Comparison of ENCODE assay signal across 15 cellular contexts in the genomic region with DNA sequence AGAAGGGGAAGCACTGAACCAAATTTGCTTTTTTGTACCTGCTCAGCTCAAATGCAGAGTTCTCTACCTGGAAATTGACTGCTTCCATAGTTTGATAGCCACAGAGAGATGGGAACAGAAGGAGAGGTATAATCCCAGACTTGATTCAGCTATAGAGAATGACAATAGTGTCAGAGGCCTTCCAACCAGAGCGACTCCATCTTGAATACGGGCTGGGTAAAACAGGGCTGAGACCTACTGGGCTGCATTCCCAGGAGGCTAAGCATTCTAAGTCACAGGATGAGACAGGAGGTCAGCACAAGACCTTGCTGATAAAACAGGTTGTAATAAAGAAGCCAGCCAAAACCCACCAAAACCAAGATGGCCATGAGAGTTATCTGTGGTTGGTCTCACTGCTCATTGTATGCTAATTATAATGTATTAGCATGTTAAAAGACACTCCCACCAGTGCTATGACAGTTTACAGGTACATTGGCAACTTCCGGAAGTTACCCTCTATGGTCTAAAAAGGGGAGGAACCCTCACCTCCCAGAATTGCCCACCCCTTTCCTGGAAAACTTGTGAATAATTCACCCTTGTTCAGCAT. TPM values are rescaled to one million over a fixed set of nuclear protein-coding genes. Genes with fewer than 3 reads are reported as not detected.
"Had no signal": no experiment of that assay in that cellular context is flagged by ENCODE, and none has a peak within 500 bp of the region (broad histone marks: within the 10 kb centered on the region; RNA-seq: fewer than 3 reads in every experiment).

No MANE protein-coding gene starts in this region.

- H3K36me3 ChIP-seq: cardiac muscle cell, right lobe of liver, stomach had no signal

- H3K4me3 Mint-ChIP-seq: activated CD4-positive, alpha-beta memory T cell treated with anti-CD3 and anti-CD28 coated beads for 36 hours; activated CD8-positive, alpha-beta memory T cell treated with anti-CD3 and anti-CD28 coated beads, Interleukin-2, amount 10 ng/mL, durations not matched to agents 7 days and 5 days; natural killer cell treated with Interleukin-12 subunit alpha and Interleukin-12 subunit beta and Interleukin-15 and Interleukin-18, amount 100 ng/mL, for 72 hours had no signal

- H3K36me3 Mint-ChIP-seq: activated CD4-positive, alpha-beta memory T cell treated with anti-CD3 and anti-CD28 coated beads for 36 hours; activated CD8-positive, alpha-beta memory T cell treated with anti-CD3 and anti-CD28 coated beads, Interleukin-2, amount 10 ng/mL, durations not matched to agents 7 days and 5 days; natural killer cell treated with Interleukin-12 subunit alpha and Interleukin-12 subunit beta and Interleukin-15 and Interleukin-18, amount 100 ng/mL, for 72 hours had no signal

- H3K4me1 Mint-ChIP-seq: activated CD8-positive, alpha-beta memory T cell treated with anti-CD3 and anti-CD28 coated beads, Interleukin-2, amount 10 ng/mL, durations not matched to agents 7 days and 5 days had no signal

- H3K27me3 ChIP-seq: cardiac muscle cell, dorsolateral prefrontal cortex, right lobe of liver, stomach, testis had no signal

- ATAC-seq: activated CD8-positive, alpha-beta memory T cell treated with anti-CD3 and anti-CD28 coated beads, Interleukin-2, amount 10 ng/mL, durations not matched to agents 7 days and 5 days; left lobe of liver; natural killer cell treated with Interleukin-12 subunit alpha and Interleukin-12 subunit beta and Interleukin-15 and Interleukin-18, amount 100 ng/mL, for 72 hours; psoas muscle; right lobe of liver had no signal

- DNase-seq: activated CD4-positive, alpha-beta memory T cell treated with anti-CD3 and anti-CD28 coated beads for 36 hours; activated CD8-positive, alpha-beta memory T cell treated with anti-CD3 and anti-CD28 coated beads, Interleukin-2, amount 10 ng/mL, durations not matched to agents 7 days and 5 days; activated naive CD4-positive, alpha-beta T cell treated with anti-CD3 and anti-CD28 coated beads, Interleukin-2, amount 50 U/mL, for 16 hours; activated T-cell treated with anti-CD3 and anti-CD28 coated beads, Interleukin-2, amount 50 U/mL, for 1 hour; dorsolateral prefrontal cortex; erythroblast; mammary epithelial cell; psoas muscle; right lobe of liver; stomach; testis had no signal

- H3K27ac Mint-ChIP-seq: activated CD4-positive, alpha-beta memory T cell treated with anti-CD3 and anti-CD28 coated beads for 36 hours; activated CD8-positive, alpha-beta memory T cell treated with anti-CD3 and anti-CD28 coated beads, Interleukin-2, amount 10 ng/mL, durations not matched to agents 7 days and 5 days; natural killer cell treated with Interleukin-12 subunit alpha and Interleukin-12 subunit beta and Interleukin-15 and Interleukin-18, amount 100 ng/mL, for 72 hours had no signal

- H3K4me3 ChIP-seq: cardiac muscle cell, dorsolateral prefrontal cortex, psoas muscle, right lobe of liver, stomach, testis had no signal

- H3K27ac ChIP-seq: cardiac muscle cell, dorsolateral prefrontal cortex, psoas muscle, right lobe of liver, stomach, testis, VCaP had no signal

- H3K27me3 Mint-ChIP-seq: natural killer cell treated with Interleukin-12 subunit alpha and Interleukin-12 subunit beta and Interleukin-15 and Interleukin-18, amount 100 ng/mL, for 72 hours had no signal

- H3K9me3 Mint-ChIP-seq: activated CD4-positive, alpha-beta memory T cell treated with anti-CD3 and anti-CD28 coated beads for 36 hours; natural killer cell treated with Interleukin-12 subunit alpha and Interleukin-12 subunit beta and Interleukin-15 and Interleukin-18, amount 100 ng/mL, for 72 hours had no signal

- H3K9me3 ChIP-seq: psoas muscle, right lobe of liver, stomach, testis had no signal

- H3K4me1 ChIP-seq: right lobe of liver, stomach, testis had no signal

RNA-seq across cellular contexts. Expression of a gene that starts 42.7 kb away (rescaled TPM):
- total RNA-seq: natural killer cell treated with Interleukin-12 subunit alpha and Interleukin-12 subunit beta and Interleukin-15 and Interleukin-18, amount 100 ng/mL, for 72 hours had no signal
